In the genomic region with DNA sequence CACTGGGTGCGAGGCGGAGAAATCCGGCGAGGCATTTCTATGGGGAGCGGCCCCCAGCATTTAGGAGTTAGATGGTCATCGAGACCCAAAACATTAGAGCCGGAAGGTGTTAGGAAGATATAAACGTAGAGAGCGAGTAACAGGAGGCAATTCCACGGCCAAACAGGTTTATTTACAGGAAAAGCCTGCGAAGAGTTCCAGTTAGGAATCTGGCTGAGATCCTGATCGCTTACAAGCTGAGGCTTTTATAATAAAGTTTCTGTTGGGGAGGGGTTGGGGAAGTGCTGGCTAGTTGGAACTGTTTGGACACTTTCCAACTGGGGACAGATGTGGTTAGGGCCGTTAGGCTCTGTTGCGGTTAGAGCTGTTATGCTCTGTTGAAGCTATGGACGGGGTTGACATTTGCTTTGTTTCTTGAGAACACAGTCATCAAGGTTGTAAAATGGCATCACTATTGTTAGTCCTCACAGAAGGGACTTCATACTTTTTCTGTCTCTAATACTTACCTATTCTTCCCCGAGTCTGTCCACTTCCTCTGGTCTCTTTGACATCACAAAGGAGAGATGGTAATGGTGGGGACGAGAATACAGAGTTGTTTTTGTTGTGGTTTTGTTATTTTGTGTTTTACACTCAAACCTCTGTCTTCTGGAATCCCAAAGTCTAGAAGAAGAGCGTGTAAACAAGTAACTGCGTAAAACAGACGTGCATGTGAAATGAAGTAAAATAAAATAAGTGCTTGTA, we compare ENCODE assay signal across 8 cellular contexts. TPM values are rescaled to one million over a fixed set of nuclear protein-coding genes. Genes with fewer than 3 reads are reported as not detected.
DNase-seq lines count a peak whose midpoint lies in the region; ATAC-seq and TF ChIP-seq lines count a peak whose summit lies in the region.

No MANE protein-coding gene starts in this region.

- POLR2A ChIA-PET in HEK293 (lab: Yijun Ruan, JAX) = interaction anchor here (0.5 to 4.0 kb wide), 18 partner anchors 9 to 527 kb away, joined by 3 to 37 read pairs (median 8); partner anchors contain the start of genes PGBD1, ZKSCAN3, ZKSCAN4 and ZKSCAN8

- peak; percentile 13 to 26 for DNase-seq in SHP77 (lab: John Stamatoyannopoulos, UW)
- DNase-seq in SHP77 treated with DMSO at 0.1 percent for 48 hours (lab: John Stamatoyannopoulos, UW) = no peak
- DNase-seq in NCI-H510A treated with DMSO at 0.1 percent for 48 hours (lab: John Stamatoyannopoulos, UW) = peak; percentile 14
- peak; percentile 64 for DNase-seq in astrocyte of the hippocampus (ENCODE audit: low read depth, low spot score)
- peak; percentile 71 for DNase-seq in inferior parietal cortex (ENCODE audit: extremely low spot score)
- no peak for DNase-seq in stomach
- no peak for DNase-seq in omental fat pad (ENCODE audit: low spot score)

- intact Hi-C loops in stomach (cut with DNase I; ENCODE audit: low total_unique reads) = no loop called here

- WGBS in stomach, 5 donors = 5 to 7% (median 6%) methylated on average over 20 of the region's 20 CpGs

- H3K4me1 ChIP-seq in HEK293 (ENCODE audit: control insufficient read depth, insufficient read depth, low read length) (peaks cover 4% of the 10 kb centered on the region; the same call in 1 of the 2 replicates), stomach (peaks cover 3 to 26% (median 14%) of the 10 kb centered on the region in 4 donors)

- H3K27ac ChIP-seq in HEK293 (ENCODE audit: extremely low read depth, low read depth, low read length) (peak overlapping the region; percentile 88), stomach (peak overlapping the region; percentile 93 to 99 (median 95))

- CTCF ChIA-PET in HEK293 (lab: Yijun Ruan, JAX) = interaction anchor here (0.6 to 0.9 kb wide), 3 partner anchors 10 to 128 kb away, joined by 3 to 5 read pairs (median 3); no protein-coding TSS in a partner anchor

- H3K4me3 ChIP-seq in HEK293 (ENCODE audit: low read depth, low read length) (peak overlapping the region; percentile 78), stomach (peak overlapping the region; percentile 58 to 69 (median 60))

- ATAC-seq in omental fat pad (ENCODE audit: low FRiP score) = no peak

- H3K9me3 ChIP-seq in HEK293 (ENCODE audit: control insufficient read depth, insufficient read depth, low read depth, low read length) (no peaks in the 10 kb centered on the region), stomach (no peaks in the 10 kb centered on the region)

- H3K36me3 ChIP-seq in HEK293 (ENCODE audit: control insufficient read depth in 2 of 2, insufficient read depth in 1 of 2, low read length in 2 of 2) (no peaks in the 10 kb centered on the region), stomach (no peaks in the 10 kb centered on the region)

- no peak for TF ChIP-seq POLR2A in stomach (IDR thresholded peaks at IDR 0.05)

- no peak for TF ChIP-seq EP300 in stomach (IDR thresholded peaks at IDR 0.05)

- no peaks in the 10 kb centered on the region for H3K27me3 ChIP-seq in stomach

- TF ChIP-seq CTCF in HEK293 (tag by site-specific recombination; IDR thresholded peaks at IDR 0.05) = no peak
- TF ChIP-seq CTCF in stomach (IDR thresholded peaks at IDR 0.05) = no peak
- TF ChIP-seq CTCF in omental fat pad (IDR thresholded peaks at IDR 0.05) = no peak

TF ChIP-seq in HEK293, 187 proteins besides CTCF, POLR2A, EP300 and RAD21 (continues in another document):
- TF ChIP-seq ZNF404 (tag by site-specific recombination; IDR thresholded peaks at IDR 0.05) (no peak), EGR2 (tag by site-specific recombination; IDR thresholded peaks at IDR 0.05; ENCODE audit: low read depth) (no peak), GFI1B (tag by site-specific recombination; IDR thresholded peaks at IDR 0.05) (no peak), ZNF341 (tag by site-specific recombination; IDR thresholded peaks at IDR 0.05; ENCODE audit: low read depth) (peak; percentile 83), SCRT1 (tag by site-specific recombination; IDR thresholded peaks at IDR 0.05; ENCODE audit: borderline replicate concordance) (no peak), KLF16 (tag by site-specific recombination; IDR thresholded peaks at IDR 0.05) (no peak), ZNF114 (tag by site-specific recombination; IDR thresholded peaks at IDR 0.05) (no peak), ZNF747 (tag by site-specific recombination; IDR thresholded peaks at IDR 0.05) (no peak), ZNF677 (tag by site-specific recombination; IDR thresholded peaks at IDR 0.05) (no peak), ZNF37A (tag by site-specific recombination; IDR thresholded peaks at IDR 0.05) (no peak), FEZF1 (tag by site-specific recombination; IDR thresholded peaks at IDR 0.05) (peak; percentile 13; the same call in 1 of the 2 replicates), ZXDB (tag by site-specific recombination; IDR thresholded peaks at IDR 0.05) (no peak), ZNF514 (tag by site-specific recombination; IDR thresholded peaks at IDR 0.05) (no peak), ZNF585B (tag by site-specific recombination; IDR thresholded peaks at IDR 0.05) (no peak), ZNF394 (tag by site-specific recombination; IDR thresholded peaks at IDR 0.05; ENCODE audit: borderline replicate concordance) (no peak), ZNF792 (tag by site-specific recombination; IDR thresholded peaks at IDR 0.05) (no peak), SETDB1 (IDR thresholded peaks at IDR 0.05; ENCODE audit: insufficient read length, low read length) (no peak), ZNF140 (tag by site-specific recombination; IDR thresholded peaks at IDR 0.05) (no peak), TRIM28 (IDR thresholded peaks at IDR 0.05; ENCODE audit: borderline replicate concordance, low read length) (no peak), PRDM10 (tag by site-specific recombination; IDR thresholded peaks at IDR 0.05) (no peak), MYNN (tag by site-specific recombination; IDR thresholded peaks at IDR 0.05; ENCODE audit: borderline replicate concordance) (no peak), WT1 (tag by site-specific recombination; IDR thresholded peaks at IDR 0.05) (no peak)
- TF ChIP-seq, protein P1, sequence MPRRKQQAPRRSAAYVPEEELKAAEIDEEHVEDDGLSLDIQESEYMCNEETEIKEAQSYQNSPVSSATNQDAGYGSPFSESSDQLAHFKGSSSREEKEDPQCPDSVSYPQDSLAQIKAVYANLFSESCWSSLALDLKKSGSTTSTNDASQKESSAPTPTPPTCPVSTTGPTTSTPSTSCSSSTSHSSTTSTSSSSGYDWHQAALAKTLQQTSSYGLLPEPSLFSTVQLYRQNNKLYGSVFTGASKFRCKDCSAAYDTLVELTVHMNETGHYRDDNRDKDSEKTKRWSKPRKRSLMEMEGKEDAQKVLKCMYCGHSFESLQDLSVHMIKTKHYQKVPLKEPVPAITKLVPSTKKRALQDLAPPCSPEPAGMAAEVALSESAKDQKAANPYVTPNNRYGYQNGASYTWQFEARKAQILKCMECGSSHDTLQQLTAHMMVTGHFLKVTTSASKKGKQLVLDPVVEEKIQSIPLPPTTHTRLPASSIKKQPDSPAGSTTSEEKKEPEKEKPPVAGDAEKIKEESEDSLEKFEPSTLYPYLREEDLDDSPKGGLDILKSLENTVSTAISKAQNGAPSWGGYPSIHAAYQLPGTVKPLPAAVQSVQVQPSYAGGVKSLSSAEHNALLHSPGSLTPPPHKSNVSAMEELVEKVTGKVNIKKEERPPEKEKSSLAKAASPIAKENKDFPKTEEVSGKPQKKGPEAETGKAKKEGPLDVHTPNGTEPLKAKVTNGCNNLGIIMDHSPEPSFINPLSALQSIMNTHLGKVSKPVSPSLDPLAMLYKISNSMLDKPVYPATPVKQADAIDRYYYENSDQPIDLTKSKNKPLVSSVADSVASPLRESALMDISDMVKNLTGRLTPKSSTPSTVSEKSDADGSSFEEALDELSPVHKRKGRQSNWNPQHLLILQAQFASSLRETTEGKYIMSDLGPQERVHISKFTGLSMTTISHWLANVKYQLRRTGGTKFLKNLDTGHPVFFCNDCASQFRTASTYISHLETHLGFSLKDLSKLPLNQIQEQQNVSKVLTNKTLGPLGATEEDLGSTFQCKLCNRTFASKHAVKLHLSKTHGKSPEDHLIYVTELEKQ (tag by site-specific recombination; IDR thresholded peaks at IDR 0.05; ENCODE audit: borderline replicate concordance) = no peak

RNA-seq across cellular contexts. Expression of gene ZSCAN31, which starts 0.5 kb away (rescaled TPM):
- total RNA-seq in stomach = 10 to 100 TPM in 2 of 5 donors, 1 to 10 TPM in 3; 2.3 to 13.4 (median 9.9) TPM
- polyA plus RNA-seq in stomach = 1 to 10 TPM; 2.7 to 8.2 (median 5.3) TPM
- 10 to 100 TPM in 2 of 4 donors, 1 to 10 TPM in 2; 1.7 to 12.7 (median 9.3) TPM for total RNA-seq in omental fat pad

RNA-seq across cellular contexts. Expression of gene ZKSCAN3, which starts 13.3 kb away (rescaled TPM):
- total RNA-seq in stomach (10 to 100 TPM in 1 of 5 donors, 1 to 10 TPM in 4; 2.3 to 31.2 (median 4.6) TPM), omental fat pad (1 to 10 TPM; 2.0 to 7.7 (median 2.5) TPM)
- 1 to 10 TPM in 2 of 3 donors, under 1 TPM in 1; 0.61 to 1.6 (median 1.0) TPM for polyA plus RNA-seq in stomach

RNA-seq across cellular contexts. Expression of gene PGBD1, which starts 55.1 kb away (rescaled TPM):
- total RNA-seq in stomach (1 to 10 TPM in 3 of 5 donors, under 1 TPM in 2; 0.58 to 5.8 (median 5.1) TPM), omental fat pad (1 to 10 TPM; 3.0 to 5.4 (median 4.4) TPM)
- polyA plus RNA-seq in stomach = 1 to 10 TPM in 2 of 3 donors, under 1 TPM in 1; 0.92 to 2.0 (median 1.4) TPM

Comparison
In these comparisons a context has a peak if more than half of its experiments do, and no peak if none do; other contexts are left out.
1. DNase-seq: peak in SHP77 (2 of 2), NCI-H510A treated with DMSO at 0.1 percent for 48 hours (single experiment), astrocyte of the hippocampus (single experiment) and inferior parietal cortex (single experiment); none in SHP77 treated with DMSO at 0.1 percent for 48 hours (single experiment), stomach (single experiment) and omental fat pad (single experiment).